29 cellular contexts compared by ENCODE assay signal in genomic region chr13:72911988-72912387, GRCh38.
"Had no signal": no experiment of that assay in that cellular context is flagged by ENCODE, and none has a peak within 500 bp of the region (broad histone marks: within the 10 kb centered on the region; RNA-seq: fewer than 3 reads in every experiment).

No MANE protein-coding gene starts in this region.

- H3K36me3 ChIP-seq: pancreas, prostate gland had no signal

- H3K4me1 ChIP-seq: left ventricle myocardium inferior, pancreas, prostate gland, spleen, suprapubic skin, tibial artery, upper lobe of right lung had no signal

- DNase-seq: hippocampal formation; immature natural killer cell; kidney; left ventricle myocardium inferior; mesendoderm; naive thymus-derived CD4-positive, alpha-beta T cell; nucleus accumbens; pancreas; posterior cingulate gyrus; retina; right cardiac atrium; spleen; stimulated activated CD4-positive, alpha-beta T cell treated with anti-CD3 and anti-CD28 coated beads, Interleukin-4, amount 100 ng/mL, for 24 hours; stimulated activated naive CD4-positive, alpha-beta T cell; tibial artery; trophoblast cell; upper lobe of right lung had no signal

- H3K4me1 Mint-ChIP-seq: immature natural killer cell; stimulated activated effector memory CD8-positive, alpha-beta T cell treated with anti-CD3 and anti-CD28 coated beads, Interleukin-12 subunit alpha, Interleukin-12 subunit beta, amount 100 ng/mL, for 72 hours had no signal

- H3K27ac ChIP-seq: left ventricle myocardium inferior, pancreas, prostate gland, skin epidermis, spleen, suprapubic skin, thoracic aorta, tibial artery, upper lobe of right lung had no signal

- H3K9me3 Mint-ChIP-seq: natural killer cell treated with Interleukin-12 subunit alpha and Interleukin-12 subunit beta and Interleukin-15 and Interleukin-18, amount 100 ng/mL, for 72 hours; stimulated activated effector memory CD8-positive, alpha-beta T cell treated with anti-CD3 and anti-CD28 coated beads, Interleukin-12 subunit alpha, Interleukin-12 subunit beta, amount 100 ng/mL, for 72 hours; stimulated activated naive CD8-positive, alpha-beta T cell treated with anti-CD3 and anti-CD28 coated beads, Interleukin-15, Interleukin-2, amounts not matched to agents 100 ng/mL and 50 ng/mL, for 24 hours had no signal

- H3K27me3 Mint-ChIP-seq: naive thymus-derived CD4-positive, alpha-beta T cell; natural killer cell treated with Interleukin-12 subunit alpha and Interleukin-12 subunit beta and Interleukin-15 and Interleukin-18, amount 100 ng/mL, for 72 hours; stimulated activated naive CD8-positive, alpha-beta T cell treated with anti-CD3 and anti-CD28 coated beads, Interleukin-15, Interleukin-2, amounts not matched to agents 100 ng/mL and 50 ng/mL, for 24 hours had no signal

- H3K27me3 ChIP-seq: pancreas, spleen, suprapubic skin, tibial artery, upper lobe of right lung had no signal

- H3K4me3 ChIP-seq: left ventricle myocardium inferior, lung, pancreas, prostate gland, skin epidermis, spleen, suprapubic skin, thoracic aorta, tibial artery, upper lobe of right lung had no signal

- ATAC-seq: naive thymus-derived CD4-positive, alpha-beta T cell; natural killer cell treated with Interleukin-12 subunit alpha and Interleukin-12 subunit beta and Interleukin-15 and Interleukin-18, amount 100 ng/mL, for 72 hours; pancreas; right cardiac atrium; sciatic nerve; stimulated activated effector memory CD8-positive, alpha-beta T cell treated with anti-CD3 and anti-CD28 coated beads, Interleukin-12 subunit alpha, Interleukin-12 subunit beta, amount 100 ng/mL, for 72 hours; upper lobe of right lung had no signal

- FAIRE-seq: islet of Langerhans, urothelium cell line had no signal

- H3K27ac Mint-ChIP-seq: mesothelial cell of epicardium; natural killer cell treated with Interleukin-12 subunit alpha and Interleukin-12 subunit beta and Interleukin-15 and Interleukin-18, amount 100 ng/mL, for 72 hours; stimulated activated effector memory CD8-positive, alpha-beta T cell treated with anti-CD3 and anti-CD28 coated beads, Interleukin-12 subunit alpha, Interleukin-12 subunit beta, amount 100 ng/mL, for 72 hours; stimulated activated naive CD8-positive, alpha-beta T cell treated with anti-CD3 and anti-CD28 coated beads, Interleukin-15, Interleukin-2, amounts not matched to agents 100 ng/mL and 50 ng/mL, for 24 hours had no signal

- H3K9me3 ChIP-seq: left ventricle myocardium inferior, pancreas, prostate gland, spleen, suprapubic skin, thoracic aorta, tibial artery, upper lobe of right lung had no signal

- H3K4me3 Mint-ChIP-seq: immature natural killer cell; mesothelial cell of epicardium; naive thymus-derived CD4-positive, alpha-beta T cell; natural killer cell treated with Interleukin-12 subunit alpha and Interleukin-12 subunit beta and Interleukin-15 and Interleukin-18, amount 100 ng/mL, for 72 hours; stimulated activated effector memory CD8-positive, alpha-beta T cell treated with anti-CD3 and anti-CD28 coated beads, Interleukin-12 subunit alpha, Interleukin-12 subunit beta, amount 100 ng/mL, for 72 hours; stimulated activated naive CD8-positive, alpha-beta T cell treated with anti-CD3 and anti-CD28 coated beads, Interleukin-15, Interleukin-2, amounts not matched to agents 100 ng/mL and 50 ng/mL, for 24 hours had no signal
